8 cellular contexts compared by ENCODE assay signal in genomic region chr13:19782049-19782726, GRCh38. TPM values are rescaled to one million over a fixed set of nuclear protein-coding genes. Genes with fewer than 3 reads are reported as not detected.
A peak's percentile ranks its signal among the peaks of the same experiment; 100 is the strongest.
DNase-seq lines count a peak whose midpoint lies in the region; ATAC-seq and TF ChIP-seq lines count a peak whose summit lies in the region.

No MANE protein-coding gene starts in this region.

- peaks cover 6 to 19% of the 10 kb centered on the region in 2 donors for H3K36me3 Mint-ChIP-seq in activated naive CD4-positive, alpha-beta T cell treated with anti-CD3 and anti-CD28 coated beads, Interleukin-2, amount 50 U/mL, for 72 hours
- H3K36me3 Mint-ChIP-seq in osteocyte (ENCODE audit: unreplicated experiment), result no peaks in the 10 kb centered on the region

- TF ChIP-seq CTCF in AG04449 (IDR thresholded peaks at IDR 0.05; ENCODE audit: insufficient read depth, low read length, missing control alignments), result no peak
- no peak for TF ChIP-seq CTCF in RWPE2 (IDR thresholded peaks at IDR 0.05; ENCODE audit: poor library complexity, severe bottlenecking)
- no peak for TF ChIP-seq CTCF in osteocyte (IDR thresholded peaks at IDR 0.05)

- H3K27ac Mint-ChIP-seq in activated naive CD4-positive, alpha-beta T cell treated with anti-CD3 and anti-CD28 coated beads, Interleukin-2, amount 50 U/mL, for 72 hours, result peak overlapping the region; percentile 98
- H3K27ac Mint-ChIP-seq in osteocyte (ENCODE audit: unreplicated experiment), result peak overlapping the region; percentile 99

- POLR2A ChIA-PET in AG04449 (lab: Yijun Ruan, JAX), result interaction anchor here (1.0 kb wide), 1 partner anchor 9 kb away, joined by 3 read pairs; no protein-coding TSS in a partner anchor

- WGBS in thymus, result under 1% methylated on average over 77 of the region's 77 CpGs

- H3K9me3 Mint-ChIP-seq in activated naive CD4-positive, alpha-beta T cell treated with anti-CD3 and anti-CD28 coated beads, Interleukin-2, amount 50 U/mL, for 72 hours, result no peaks in the 10 kb centered on the region
- H3K9me3 Mint-ChIP-seq in osteocyte (ENCODE audit: unreplicated experiment), result no peaks in the 10 kb centered on the region

- H3K27me3 Mint-ChIP-seq in osteocyte (ENCODE audit: unreplicated experiment), result no peaks in the 10 kb centered on the region

- H3K4me1 Mint-ChIP-seq in osteocyte (ENCODE audit: unreplicated experiment), result peaks cover 6% of the 10 kb centered on the region

- H3K27me3 ChIP-seq in RWPE2 (ENCODE audit: insufficient read depth, poor library complexity, severe bottlenecking), result no peaks in the 10 kb centered on the region
- no peaks in the 10 kb centered on the region for H3K27me3 ChIP-seq in thymus (ENCODE audit: control insufficient read depth, insufficient read depth)

- peak overlapping the region; percentile 96 for H3K4me3 Mint-ChIP-seq in osteocyte (ENCODE audit: unreplicated experiment)

- H3K4me1 ChIP-seq in RWPE2 (ENCODE audit: insufficient read depth, poor library complexity, severe bottlenecking) (peaks cover 6% of the 10 kb centered on the region), thymus (ENCODE audit: control insufficient read depth, insufficient read depth, low read length) (peaks cover 4% of the 10 kb centered on the region)

- H3K9me3 ChIP-seq in RWPE2 (ENCODE audit: severe bottlenecking), result no peaks in the 10 kb centered on the region
- H3K9me3 ChIP-seq in thymus (ENCODE audit: control insufficient read depth), result no peaks in the 10 kb centered on the region

- H3K4me3 ChIP-seq in AG04449 (ENCODE audit: low read depth, low read length), result peak overlapping the region; percentile 92
- peak overlapping the region; percentile 70 for H3K4me3 ChIP-seq in RWPE2 (ENCODE audit: severe bottlenecking)
- H3K4me3 ChIP-seq in thymus (ENCODE audit: low read length), result peak overlapping the region; percentile 96

- H3K27ac ChIP-seq in RWPE2 (ENCODE audit: poor library complexity, severe bottlenecking) (peak overlapping the region; percentile 62), thymus (ENCODE audit: low read depth) (peak overlapping the region; percentile 98)

- H3K36me3 ChIP-seq in RWPE2 (ENCODE audit: low read depth) (peaks cover 16% of the 10 kb centered on the region), thymus (ENCODE audit: control insufficient read depth, insufficient read depth) (no peaks in the 10 kb centered on the region)

- CTCF ChIA-PET in AG04449 (lab: Yijun Ruan, JAX), result no interaction called here

- DNase-seq in AG04449 (ENCODE audit: low read depth, low spot score) (no peak), RWPE2 (ENCODE audit: low spot score) (peak; percentile 54), head of caudate nucleus (peak; percentile 25 to 82 (median 61)), osteocyte (ENCODE audit: extremely low spot score, unreplicated experiment) (peak; percentile 87)
- DNase-seq in activated naive CD4-positive, alpha-beta T cell treated with anti-CD3 and anti-CD28 coated beads, Interleukin-2, amount 50 U/mL, for 72 hours (ENCODE audit: low spot score in 2 of 2), result peak; percentile 62 to 70

- ATAC-seq in GM19023 (IDR thresholded peaks at IDR 0.05; ENCODE audit: unreplicated experiment) (peak; percentile 47), HG03175 (IDR thresholded peaks at IDR 0.05; ENCODE audit: unreplicated experiment) (peak; percentile 41), RWPE2 (ENCODE audit: low read depth) (peak; percentile 68)
- peak; percentile 60 to 67 for ATAC-seq in activated naive CD4-positive, alpha-beta T cell treated with anti-CD3 and anti-CD28 coated beads, Interleukin-2, amount 50 U/mL, for 72 hours

- intact Hi-C loops in head of caudate nucleus (cut with DNase I), result loop anchor here (2.0 to 10.0 kb wide), 2 partner anchors 81 to 183 kb away; partner anchors contain the start of gene ZMYM5

RNA-seq across cellular contexts. Expression of gene PSPC1, which starts 0.6 kb away (rescaled TPM):
- 10 to 100 TPM; 66.3 to 71.1 TPM for total RNA-seq in activated naive CD4-positive, alpha-beta T cell treated with anti-CD3 and anti-CD28 coated beads, Interleukin-2, amount 50 U/mL, for 72 hours
- total RNA-seq in osteocyte, result 59.4 and 62.8 TPM in 2 replicates
- polyA plus RNA-seq in thymus, result 64.6 TPM
